Comparison of ENCODE assay signal across 1 cellular context in the genomic region with DNA sequence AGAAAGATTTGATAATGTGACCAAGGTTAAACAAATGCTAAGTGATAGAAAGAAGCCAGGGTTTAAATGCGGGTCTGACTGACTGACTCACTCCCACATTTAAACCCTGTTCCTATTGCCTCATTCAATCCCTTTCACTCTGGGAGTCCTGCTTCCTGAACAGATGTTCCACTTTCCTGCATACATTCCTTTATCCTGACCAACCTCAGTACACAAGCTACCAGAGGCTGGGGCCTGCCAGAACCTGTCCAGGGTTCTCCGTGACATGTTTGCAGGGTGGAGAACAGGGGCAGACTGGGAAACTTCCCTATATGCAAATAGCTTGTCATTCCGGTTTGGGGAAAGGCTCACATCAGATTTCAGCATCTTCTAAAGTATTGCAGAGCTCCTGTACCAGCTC.
TF ChIP-seq lines count a peak whose summit lies in the region.

No MANE protein-coding gene starts in this region.

TF ChIP-seq in GM23338, 12 proteins besides CTCF, POLR2A, EP300 and RAD21 (continued from another document):
- TF ChIP-seq, protein P1, sequence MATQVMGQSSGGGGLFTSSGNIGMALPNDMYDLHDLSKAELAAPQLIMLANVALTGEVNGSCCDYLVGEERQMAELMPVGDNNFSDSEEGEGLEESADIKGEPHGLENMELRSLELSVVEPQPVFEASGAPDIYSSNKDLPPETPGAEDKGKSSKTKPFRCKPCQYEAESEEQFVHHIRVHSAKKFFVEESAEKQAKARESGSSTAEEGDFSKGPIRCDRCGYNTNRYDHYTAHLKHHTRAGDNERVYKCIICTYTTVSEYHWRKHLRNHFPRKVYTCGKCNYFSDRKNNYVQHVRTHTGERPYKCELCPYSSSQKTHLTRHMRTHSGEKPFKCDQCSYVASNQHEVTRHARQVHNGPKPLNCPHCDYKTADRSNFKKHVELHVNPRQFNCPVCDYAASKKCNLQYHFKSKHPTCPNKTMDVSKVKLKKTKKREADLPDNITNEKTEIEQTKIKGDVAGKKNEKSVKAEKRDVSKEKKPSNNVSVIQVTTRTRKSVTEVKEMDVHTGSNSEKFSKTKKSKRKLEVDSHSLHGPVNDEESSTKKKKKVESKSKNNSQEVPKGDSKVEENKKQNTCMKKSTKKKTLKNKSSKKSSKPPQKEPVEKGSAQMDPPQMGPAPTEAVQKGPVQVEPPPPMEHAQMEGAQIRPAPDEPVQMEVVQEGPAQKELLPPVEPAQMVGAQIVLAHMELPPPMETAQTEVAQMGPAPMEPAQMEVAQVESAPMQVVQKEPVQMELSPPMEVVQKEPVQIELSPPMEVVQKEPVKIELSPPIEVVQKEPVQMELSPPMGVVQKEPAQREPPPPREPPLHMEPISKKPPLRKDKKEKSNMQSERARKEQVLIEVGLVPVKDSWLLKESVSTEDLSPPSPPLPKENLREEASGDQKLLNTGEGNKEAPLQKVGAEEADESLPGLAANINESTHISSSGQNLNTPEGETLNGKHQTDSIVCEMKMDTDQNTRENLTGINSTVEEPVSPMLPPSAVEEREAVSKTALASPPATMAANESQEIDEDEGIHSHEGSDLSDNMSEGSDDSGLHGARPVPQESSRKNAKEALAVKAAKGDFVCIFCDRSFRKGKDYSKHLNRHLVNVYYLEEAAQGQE (IDR thresholded peaks at IDR 0.05; ENCODE audit: unreplicated experiment), result no peak
- no peak for TF ChIP-seq ZNF331 (CRISPR knock-in tag; IDR thresholded peaks at IDR 0.05; ENCODE audit: low read depth)
- no peak for TF ChIP-seq STAT1 (IDR thresholded peaks at IDR 0.05; ENCODE audit: unreplicated experiment)
- no peak for TF ChIP-seq CREB1 (CRISPR knock-in tag; IDR thresholded peaks at IDR 0.05; ENCODE audit: low read depth)
- TF ChIP-seq JUNB (IDR thresholded peaks at IDR 0.05; ENCODE audit: unreplicated experiment), result no peak
- TF ChIP-seq EZH2phosphoT487 (IDR thresholded peaks at IDR 0.05; ENCODE audit: unreplicated experiment), result no peak
- TF ChIP-seq ZNF114 (CRISPR knock-in tag; IDR thresholded peaks at IDR 0.05), result no peak
- TF ChIP-seq POLR2AphosphoS5 (IDR thresholded peaks at IDR 0.05; ENCODE audit: low read depth), result no peak
- TF ChIP-seq, protein P2, sequence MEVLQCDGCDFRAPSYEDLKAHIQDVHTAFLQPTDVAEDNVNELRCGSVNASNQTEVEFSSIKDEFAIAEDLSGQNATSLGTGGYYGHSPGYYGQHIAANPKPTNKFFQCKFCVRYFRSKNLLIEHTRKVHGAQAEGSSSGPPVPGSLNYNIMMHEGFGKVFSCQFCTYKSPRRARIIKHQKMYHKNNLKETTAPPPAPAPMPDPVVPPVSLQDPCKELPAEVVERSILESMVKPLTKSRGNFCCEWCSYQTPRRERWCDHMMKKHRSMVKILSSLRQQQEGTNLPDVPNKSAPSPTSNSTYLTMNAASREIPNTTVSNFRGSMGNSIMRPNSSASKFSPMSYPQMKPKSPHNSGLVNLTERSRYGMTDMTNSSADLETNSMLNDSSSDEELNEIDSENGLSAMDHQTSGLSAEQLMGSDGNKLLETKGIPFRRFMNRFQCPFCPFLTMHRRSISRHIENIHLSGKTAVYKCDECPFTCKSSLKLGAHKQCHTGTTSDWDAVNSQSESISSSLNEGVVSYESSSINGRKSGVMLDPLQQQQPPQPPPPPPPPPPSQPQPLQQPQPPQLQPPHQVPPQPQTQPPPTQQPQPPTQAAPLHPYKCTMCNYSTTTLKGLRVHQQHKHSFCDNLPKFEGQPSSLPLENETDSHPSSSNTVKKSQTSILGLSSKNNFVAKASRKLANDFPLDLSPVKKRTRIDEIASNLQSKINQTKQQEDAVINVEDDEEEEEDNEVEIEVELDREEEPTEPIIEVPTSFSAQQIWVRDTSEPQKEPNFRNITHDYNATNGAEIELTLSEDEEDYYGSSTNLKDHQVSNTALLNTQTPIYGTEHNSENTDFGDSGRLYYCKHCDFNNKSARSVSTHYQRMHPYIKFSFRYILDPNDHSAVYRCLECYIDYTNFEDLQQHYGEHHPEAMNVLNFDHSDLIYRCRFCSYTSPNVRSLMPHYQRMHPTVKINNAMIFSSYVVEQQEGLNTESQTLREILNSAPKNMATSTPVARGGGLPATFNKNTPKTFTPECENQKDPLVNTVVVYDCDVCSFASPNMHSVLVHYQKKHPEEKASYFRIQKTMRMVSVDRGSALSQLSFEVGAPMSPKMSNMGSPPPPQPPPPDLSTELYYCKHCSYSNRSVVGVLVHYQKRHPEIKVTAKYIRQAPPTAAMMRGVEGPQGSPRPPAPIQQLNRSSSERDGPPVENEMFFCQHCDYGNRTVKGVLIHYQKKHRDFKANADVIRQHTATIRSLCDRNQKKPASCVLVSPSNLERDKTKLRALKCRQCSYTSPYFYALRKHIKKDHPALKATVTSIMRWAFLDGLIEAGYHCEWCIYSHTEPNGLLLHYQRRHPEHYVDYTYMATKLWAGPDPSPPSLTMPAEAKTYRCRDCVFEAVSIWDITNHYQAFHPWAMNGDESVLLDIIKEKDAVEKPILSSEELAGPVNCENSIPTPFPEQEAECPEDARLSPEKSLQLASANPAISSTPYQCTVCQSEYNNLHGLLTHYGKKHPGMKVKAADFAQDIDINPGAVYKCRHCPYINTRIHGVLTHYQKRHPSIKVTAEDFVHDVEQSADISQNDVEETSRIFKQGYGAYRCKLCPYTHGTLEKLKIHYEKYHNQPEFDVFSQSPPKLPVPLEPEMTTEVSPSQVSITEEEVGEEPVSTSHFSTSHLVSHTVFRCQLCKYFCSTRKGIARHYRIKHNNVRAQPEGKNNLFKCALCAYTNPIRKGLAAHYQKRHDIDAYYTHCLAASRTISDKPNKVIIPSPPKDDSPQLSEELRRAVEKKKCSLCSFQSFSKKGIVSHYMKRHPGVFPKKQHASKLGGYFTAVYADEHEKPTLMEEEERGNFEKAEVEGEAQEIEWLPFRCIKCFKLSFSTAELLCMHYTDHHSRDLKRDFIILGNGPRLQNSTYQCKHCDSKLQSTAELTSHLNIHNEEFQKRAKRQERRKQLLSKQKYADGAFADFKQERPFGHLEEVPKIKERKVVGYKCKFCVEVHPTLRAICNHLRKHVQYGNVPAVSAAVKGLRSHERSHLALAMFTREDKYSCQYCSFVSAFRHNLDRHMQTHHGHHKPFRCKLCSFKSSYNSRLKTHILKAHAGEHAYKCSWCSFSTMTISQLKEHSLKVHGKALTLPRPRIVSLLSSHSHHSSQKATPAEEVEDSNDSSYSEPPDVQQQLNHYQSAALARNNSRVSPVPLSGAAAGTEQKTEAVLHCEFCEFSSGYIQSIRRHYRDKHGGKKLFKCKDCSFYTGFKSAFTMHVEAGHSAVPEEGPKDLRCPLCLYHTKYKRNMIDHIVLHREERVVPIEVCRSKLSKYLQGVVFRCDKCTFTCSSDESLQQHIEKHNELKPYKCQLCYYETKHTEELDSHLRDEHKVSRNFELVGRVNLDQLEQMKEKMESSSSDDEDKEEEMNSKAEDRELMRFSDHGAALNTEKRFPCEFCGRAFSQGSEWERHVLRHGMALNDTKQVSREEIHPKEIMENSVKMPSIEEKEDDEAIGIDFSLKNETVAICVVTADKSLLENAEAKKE (CRISPR knock-in tag; IDR thresholded peaks at IDR 0.05), result no peak
- TF ChIP-seq NANOG (IDR thresholded peaks at IDR 0.05; ENCODE audit: borderline replicate concordance), result no peak
